Comparison of ENCODE assay signal across 8 cellular contexts in the genomic region with DNA sequence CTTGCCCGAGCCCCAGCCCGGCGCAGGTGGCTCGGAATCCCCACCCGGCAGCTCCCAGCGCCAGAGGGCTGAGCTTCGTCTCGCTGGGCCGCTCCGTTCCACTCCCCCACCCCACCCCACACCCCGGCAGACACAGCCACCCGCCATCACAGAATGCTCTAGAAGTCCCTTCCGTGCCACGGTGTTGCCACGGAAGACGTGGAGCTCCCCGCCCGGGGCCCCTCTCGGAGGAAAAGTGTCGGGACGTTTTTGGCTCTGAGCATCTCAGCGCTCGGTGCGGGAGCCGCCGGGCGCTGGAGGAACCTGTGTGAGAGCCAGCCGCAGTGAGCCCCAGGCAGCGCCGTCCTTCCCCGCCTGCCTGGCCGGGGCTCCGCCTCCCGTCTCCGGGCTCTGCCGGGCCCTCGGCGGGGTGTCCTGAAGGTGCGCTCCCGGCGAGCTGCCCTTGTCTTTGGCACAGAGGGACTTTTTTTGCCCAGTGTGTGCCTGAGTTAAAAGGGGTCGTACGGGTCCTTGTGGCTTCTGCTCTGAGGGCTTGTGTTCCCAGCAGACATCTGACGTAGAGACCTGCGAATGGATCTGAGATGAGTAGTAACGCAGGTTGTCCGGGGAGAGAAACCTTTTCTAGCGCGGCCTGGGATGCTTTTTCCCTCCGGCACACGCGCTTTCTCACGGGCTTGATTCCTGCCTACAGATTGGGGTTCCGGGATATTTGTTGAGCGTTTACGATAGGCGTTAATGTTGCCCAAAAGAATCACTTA. TPM values are rescaled to one million over a fixed set of nuclear protein-coding genes. Genes with fewer than 3 reads are reported as not detected.
A peak's percentile ranks its signal among the peaks of the same experiment; 100 is the strongest.
DNase-seq lines count a peak whose midpoint lies in the region; ATAC-seq, FAIRE-seq and TF ChIP-seq lines count a peak whose summit lies in the region.

No MANE protein-coding gene starts in this region.

- in situ Hi-C loops in IMR-90 (cut with MboI; ENCODE audit: low sequenced_read_pairs) = no loop called here
- in situ Hi-C loops in gastrocnemius medialis (cut with MboI; ENCODE audit: low sequenced_read_pairs in 4 of 4) = no loop called here

- dilution Hi-C loops in IMR-90 (cut with HindIII; ENCODE audit: low sequenced_read_pairs, unreplicated experiment) = no loop called here

- no peaks in the 10 kb centered on the region for H3K36me3 Mint-ChIP-seq in astrocyte (ENCODE audit: low read depth, unreplicated experiment)

- H3K4me3 Mint-ChIP-seq in astrocyte (ENCODE audit: unreplicated experiment) = peak overlapping the region; percentile 96

- peak overlapping the region; percentile 42; the same call in 1 of the 2 replicates for H3K9ac ChIP-seq in IMR-90 (ENCODE audit: low read depth, low read length)
- H3K9ac ChIP-seq in astrocyte (ENCODE audit: low read length) = peak overlapping the region; percentile 77

- H2AK5ac ChIP-seq in IMR-90 (ENCODE audit: low read depth, low read length) = no peak overlapping the region

- peaks cover 16% of the 10 kb centered on the region for H3K4me1 Mint-ChIP-seq in astrocyte (ENCODE audit: low read depth, unreplicated experiment)

- peak overlapping the region; percentile 73 for H3K27ac Mint-ChIP-seq in astrocyte (ENCODE audit: unreplicated experiment)

- H3K23ac ChIP-seq in IMR-90 (ENCODE audit: low read depth, low read length) = peak overlapping the region; percentile 86

- intact Hi-C loops in IMR-90 (cut with micrococcal nuclease) = loop anchor here (10.0 kb wide), 6 partner anchors 260 to 910 kb away; a partner anchor contains a TSS
- intact Hi-C loops in gastrocnemius medialis (cut with DNase I; ENCODE audit: low total_unique reads) = loop anchor here (5.0 kb wide), 2 partner anchors 43 to 337 kb away; a partner anchor contains a TSS

- H3K27me3 Mint-ChIP-seq in astrocyte (ENCODE audit: low read depth, unreplicated experiment) = no peaks in the 10 kb centered on the region

- H3K79me1 ChIP-seq in IMR-90 (ENCODE audit: low read depth in 1 of 2, low read length in 2 of 2) = peaks cover 10 to 32% of the 10 kb centered on the region in 2 experiments; a peak in 3 of 4 replicates

- DNase-seq in GM03348 (ENCODE audit: low spot score) (peak; percentile 78), IMR-90 (peak; percentile 45), T follicular helper cell (ENCODE audit: low read depth) (peak; percentile 58), astrocyte (ENCODE audit: low read depth) (peak; percentile 37), iPS DF 6.9 (ENCODE audit: low read depth, low spot score) (no peak), gastrocnemius medialis (peak; percentile 16 to 38), OCI-M2 (lab: John Stamatoyannopoulos, UW; ENCODE audit: unreplicated experiment) (no peak)

- H3K18ac ChIP-seq in IMR-90 (ENCODE audit: low read depth, low read length) = no peak overlapping the region

- H3K4me1 ChIP-seq in IMR-90 (ENCODE audit: control insufficient read depth, insufficient read depth, low read length) (peaks cover 3% of the 10 kb centered on the region; the same call in 1 of the 2 replicates), astrocyte (ENCODE audit: insufficient read depth, low read length) (peaks cover 12% of the 10 kb centered on the region), iPS DF 6.9 (ENCODE audit: control insufficient read depth, insufficient read depth, low read length) (peaks cover 3% of the 10 kb centered on the region; the same call in 1 of the 2 replicates), gastrocnemius medialis (peaks cover 30 to 41% of the 10 kb centered on the region in 2 donors)

- H3K27me3 ChIP-seq in IMR-90 (ENCODE audit: control insufficient read depth, insufficient read depth, low read length) (0 out of 2 replicates have a peak, but pooled peaks cover 2% of the 10 kb centered on the region), astrocyte (ENCODE audit: insufficient read depth, low read length) (peaks cover 2% of the 10 kb centered on the region), iPS DF 6.9 (ENCODE audit: control insufficient read depth, insufficient read depth, low read length) (peaks cover 5% of the 10 kb centered on the region; the same call in 1 of the 2 replicates), gastrocnemius medialis (no peaks in the 10 kb centered on the region)

- H2AK9ac ChIP-seq in IMR-90 (replicated peaks; ENCODE audit: low read depth, low read length, poor library complexity) = peak overlapping the region; percentile 22

- H3K27ac ChIP-seq in IMR-90 (ENCODE audit: insufficient read depth, low read length) = no peak overlapping the region; the same call in 1 of the 2 replicates
- peak overlapping the region; percentile 27 for H3K27ac ChIP-seq in astrocyte (ENCODE audit: low read depth, low read length)
- no peak overlapping the region for H3K27ac ChIP-seq in iPS DF 6.9 (ENCODE audit: low read length)
- H3K27ac ChIP-seq in gastrocnemius medialis = peak overlapping the region; percentile 98 to 100 (median 99)

- FAIRE-seq in astrocyte (lab: Jason Lieb, UNC) = no peak

- H4K91ac ChIP-seq in IMR-90 (ENCODE audit: insufficient read depth, low read depth, low read length) = no peak overlapping the region; the same call in 1 of the 2 replicates

- peaks cover 26% of the 10 kb centered on the region for H3K79me2 ChIP-seq in astrocyte (ENCODE audit: insufficient read depth, low read length)

- peaks cover 7% of the 10 kb centered on the region for H3K9me1 ChIP-seq in IMR-90 (ENCODE audit: insufficient read depth, low read length)

- no peak for TF ChIP-seq RAD21 in IMR-90 (IDR thresholded peaks at IDR 0.05; ENCODE audit: low read length)

- no peak overlapping the region for H2BK15ac ChIP-seq in IMR-90 (ENCODE audit: low read depth, low read length)

- peak overlapping the region; percentile 71; the same call in 1 of the 2 replicates for H3K14ac ChIP-seq in IMR-90 (replicated peaks; ENCODE audit: low read depth, low read length)

- H4K20me1 ChIP-seq in IMR-90 (ENCODE audit: insufficient read depth, low read length) (peaks cover 3% of the 10 kb centered on the region; the same call in 1 of the 2 replicates), astrocyte (ENCODE audit: insufficient read depth, low read length) (peaks cover 7% of the 10 kb centered on the region)

- no peak overlapping the region for H2BK5ac ChIP-seq in IMR-90 (ENCODE audit: low read depth, low read length, poor library complexity, severe bottlenecking)

- H3K4me2 ChIP-seq in IMR-90 (ENCODE audit: low read depth, low read length) (peak overlapping the region; percentile 92), astrocyte (ENCODE audit: low read length) (peak overlapping the region; percentile 84)

- TF ChIP-seq POLR2A in IMR-90 (IDR thresholded peaks at IDR 0.05; ENCODE audit: low read depth, low read length) = no peak
- TF ChIP-seq POLR2A in gastrocnemius medialis (IDR thresholded peaks at IDR 0.05) = peak; percentile 51 to 72

- TF ChIP-seq CTCF in IMR-90 (conservative IDR thresholded peaks at IDR 0.05; ENCODE audit: low read depth, low read length) = no peak
- no peak for TF ChIP-seq CTCF in astrocyte (IDR thresholded peaks at IDR 0.05; ENCODE audit: insufficient read depth, low read depth, low read length)
- TF ChIP-seq CTCF in gastrocnemius medialis (IDR thresholded peaks at IDR 0.05 in 4 of 5, conservative IDR thresholded peaks at IDR 0.05 in 1 of 5) = no peak

- CTCF ChIA-PET in IMR-90 (lab: Yijun Ruan, JAX) = no interaction called here

- no peak overlapping the region for H3K4ac ChIP-seq in IMR-90 (ENCODE audit: low read depth, low read length)

- H3K56ac ChIP-seq in IMR-90 (ENCODE audit: extremely low read depth, insufficient read depth, low read length) = no peak overlapping the region

- peak overlapping the region; percentile 92 for H2AFZ ChIP-seq in IMR-90 (replicated peaks; ENCODE audit: low read length, poor library complexity)
- H2AFZ ChIP-seq in astrocyte (ENCODE audit: low read depth, low read length) = peak overlapping the region; percentile 68

- H3K4me3 ChIP-seq in IMR-90 (ENCODE audit: insufficient read depth, low read depth, low read length) (peak overlapping the region; percentile 68), astrocyte (ENCODE audit: insufficient read depth, low read depth, low read length) (peak overlapping the region; percentile 84), iPS DF 6.9 (ENCODE audit: low read length) (peak overlapping the region; percentile 75), gastrocnemius medialis (peak overlapping the region; percentile 72 to 96 (median 84))

- no peaks in the 10 kb centered on the region for H3K36me3 ChIP-seq in IMR-90 (ENCODE audit: control insufficient read depth, insufficient read depth, low read length)
- no peaks in the 10 kb centered on the region for H3K36me3 ChIP-seq in astrocyte (ENCODE audit: insufficient read depth, low read length)
- no peaks in the 10 kb centered on the region for H3K36me3 ChIP-seq in iPS DF 6.9 (ENCODE audit: control insufficient read depth, insufficient read depth, low read length)
- H3K36me3 ChIP-seq in gastrocnemius medialis = no peaks in the 10 kb centered on the region

- H4K5ac ChIP-seq in IMR-90 (ENCODE audit: low read depth, low read length) = no peak overlapping the region

- no peaks in the 10 kb centered on the region for H3K9me3 ChIP-seq in IMR-90 (ENCODE audit: control insufficient read depth, insufficient read depth, low read length)
- no peaks in the 10 kb centered on the region for H3K9me3 ChIP-seq in astrocyte (ENCODE audit: insufficient read depth, low read depth, low read length)
- H3K9me3 ChIP-seq in iPS DF 6.9 (ENCODE audit: control insufficient read depth, insufficient read depth, low read length) = no peaks in the 10 kb centered on the region
- H3K9me3 ChIP-seq in gastrocnemius medialis = no peaks in the 10 kb centered on the region

- no peak overlapping the region for H2BK120ac ChIP-seq in IMR-90 (ENCODE audit: low read depth, low read length)

- H4K8ac ChIP-seq in IMR-90 (ENCODE audit: low read depth in 2 of 2, low read length in 2 of 2) = no peak overlapping the region

- H3K9me3 Mint-ChIP-seq in astrocyte (ENCODE audit: unreplicated experiment) = no peaks in the 10 kb centered on the region

- no peak overlapping the region for H2BK20ac ChIP-seq in IMR-90 (ENCODE audit: low read depth, low read length)

- no peak for ATAC-seq in IMR-90 (ENCODE audit: low read depth)
- ATAC-seq in gastrocnemius medialis = peak in 1 of 2 donors; percentile 5
- no peak for ATAC-seq in HG02759 (IDR thresholded peaks at IDR 0.05; ENCODE audit: unreplicated experiment)

- 2% methylated on average over 17 of the region's 57 CpGs; no CpG with 5 or more reads in 1 of the 2 experiments for WGBS in IMR-90 (ENCODE audit: extremely low coverage in 2 of 2, insufficient read length in 1 of 2), 2 experiments
- WGBS in iPS DF 6.9 (ENCODE audit: insufficient coverage, insufficient read length) = no CpG with 5 or more reads among the region's 57 CpGs

- no TSS peak for BruUV-seq in IMR-90 (replicated peaks; lab: Mats Ljungman, UMichigan)

- POLR2A ChIA-PET in IMR-90 (lab: Charles Lee; ENCODE audit: unreplicated experiment) = no interaction called here

TF ChIP-seq in IMR-90, 13 proteins besides CTCF, POLR2A, EP300 and RAD21 (continues in another document):
- TF ChIP-seq MAFK (IDR thresholded peaks at IDR 0.05; ENCODE audit: low read depth, low read length) = no peak
- no peak for TF ChIP-seq SMC3 (IDR thresholded peaks at IDR 0.05; ENCODE audit: low read depth, low read length)

RNA-seq across cellular contexts. Expression of a gene that starts 1.8 kb away (rescaled TPM):
- total RNA-seq in IMR-90 (2012; rRNA removed) = 2.2 and 3.6 TPM in 2 replicates
- polyA plus RNA-seq in IMR-90 (2012; rRNA removed) = 3.2 and 4.1 TPM in 2 replicates
- polyA plus RNA-seq in IMR-90 (2012; cell fraction: cytosol; rRNA removed) = 1.5 and 2.1 TPM in 2 replicates
- 5.9 and 9.1 TPM in 2 replicates for polyA plus RNA-seq in IMR-90 (2012; cell fraction: nucleus; rRNA removed; ENCODE audit: low replicate concordance)
- total RNA-seq in astrocyte = 14.8 and 16.3 TPM in 2 replicates
- total RNA-seq in gastrocnemius medialis = 10 to 100 TPM; 22.1 to 37.9 (median 32.0) TPM

Comparison
In these comparisons a context has a peak if more than half of its experiments do, and no peak if none do; other contexts are left out.
1. DNase-seq: peak in GM03348 (single experiment), IMR-90 (single experiment), T follicular helper cell (single experiment), astrocyte (single experiment) and gastrocnemius medialis (2 of 2); none in iPS DF 6.9 (single experiment) and OCI-M2 (single experiment).
2. H3K27ac ChIP-seq: peak in astrocyte (single experiment) and gastrocnemius medialis (4 of 4); none in IMR-90 (single experiment) and iPS DF 6.9 (single experiment).
3. Peak in every context shown above with its lines, with median percentiles within 50 percentile points of each other: H3K4me3 ChIP-seq.